8 cellular contexts compared by ENCODE assay signal in genomic region chr20:30724745-30725074, GRCh38.
DNase-seq lines count a peak whose midpoint lies in the region; ATAC-seq, FAIRE-seq and TF ChIP-seq lines count a peak whose summit lies in the region.
"Not testable (repeated sequence)": the region's sequence is repeated elsewhere in the genome, so short reads cannot be mapped to it uniquely, and the experiment has no call there.

No MANE protein-coding gene starts in this region.

- not testable (repeated sequence) for H3K4me1 Mint-ChIP-seq in Caco-2 (ENCODE audit: low read depth, unreplicated experiment); activated CD4-positive, alpha-beta memory T cell treated with anti-CD3 and anti-CD28 coated beads, Interleukin-2, amount 10 ng/mL, durations not matched to agents 7 days and 5 days

- not testable (repeated sequence) for H3K27ac Mint-ChIP-seq in Caco-2 (ENCODE audit: unreplicated experiment); activated CD4-positive, alpha-beta memory T cell treated with anti-CD3 and anti-CD28 coated beads, Interleukin-2, amount 10 ng/mL, durations not matched to agents 7 days and 5 days

- not testable (repeated sequence) for H3K27ac ChIP-seq in colonic mucosa; kidney (ENCODE audit: low read depth in 2 of 2, low read length in 2 of 2); thyroid gland

- intact Hi-C loops in Caco-2 (cut with micrococcal nuclease; ENCODE audit: unreplicated experiment); colonic mucosa (cut with DNase I); Right ventricle myocardium inferior (cut with DNase I); kidney (cut with DNase I); posterior vena cava (cut with DNase I); thyroid gland (cut with DNase I): not testable (repeated sequence)

- TF ChIP-seq CTCF in Caco-2 (IDR thresholded peaks at IDR 0.05; ENCODE audit: insufficient read depth in 1 of 2, low read depth in 1 of 2, low read length in 1 of 2, severe bottlenecking in 1 of 2, unreplicated experiment in 1 of 2); colonic mucosa (IDR thresholded peaks at IDR 0.05); kidney (IDR thresholded peaks at IDR 0.05; ENCODE audit: borderline replicate concordance, extremely low read depth, insufficient read depth); thyroid gland (IDR thresholded peaks at IDR 0.05): not testable (repeated sequence)

- H3K9ac ChIP-seq in NT2/D1 (ENCODE audit: insufficient read length, low read depth): peak overlapping the region; percentile 56
- not testable (repeated sequence) for H3K9ac ChIP-seq in colonic mucosa (ENCODE audit: low read depth in 2 of 2, low read length in 2 of 2); kidney (ENCODE audit: low read length in 2 of 2)

- H3K9me3 ChIP-seq in Caco-2; NT2/D1 (ENCODE audit: insufficient read depth, low read length); colonic mucosa; kidney (ENCODE audit: control insufficient read depth in 1 of 2, low read length in 2 of 2); thyroid gland: not testable (repeated sequence)

- H3K36me3 Mint-ChIP-seq in Caco-2 (ENCODE audit: insufficient read depth, unreplicated experiment); activated CD4-positive, alpha-beta memory T cell treated with anti-CD3 and anti-CD28 coated beads, Interleukin-2, amount 10 ng/mL, durations not matched to agents 7 days and 5 days (ENCODE audit: low read depth): not testable (repeated sequence)

- POLR2A ChIA-PET in Caco-2 (lab: Charles Lee); activated CD4-positive, alpha-beta memory T cell treated with anti-CD3 and anti-CD28 coated beads, Interleukin-2, amount 10 ng/mL, durations not matched to agents 7 days and 5 days (lab: Charles Lee): not testable (repeated sequence)

- not testable (repeated sequence) for H3K4me1 ChIP-seq in Caco-2; NT2/D1 (ENCODE audit: insufficient read depth, insufficient read length); colonic mucosa; kidney (ENCODE audit: control insufficient read depth in 1 of 2, insufficient read depth in 1 of 2, low read depth in 1 of 2, low read length in 2 of 2); thyroid gland

- CTCF ChIA-PET in Caco-2 (lab: Charles Lee); activated CD4-positive, alpha-beta memory T cell treated with anti-CD3 and anti-CD28 coated beads, Interleukin-2, amount 10 ng/mL, durations not matched to agents 7 days and 5 days (lab: Charles Lee): not testable (repeated sequence)

- not testable (repeated sequence) for H3K9me3 Mint-ChIP-seq in Caco-2 (ENCODE audit: unreplicated experiment); activated CD4-positive, alpha-beta memory T cell treated with anti-CD3 and anti-CD28 coated beads, Interleukin-2, amount 10 ng/mL, durations not matched to agents 7 days and 5 days

- H3K27me3 ChIP-seq in Caco-2 (replicated peaks; ENCODE audit: control insufficient read depth, insufficient read depth, low read length); NT2/D1 (ENCODE audit: insufficient read depth, insufficient read length); colonic mucosa; thyroid gland: not testable (repeated sequence)

- not testable (repeated sequence) for H3K36me3 ChIP-seq in Caco-2 (ENCODE audit: control insufficient read depth, insufficient read depth, low read length); NT2/D1 (ENCODE audit: insufficient read depth, insufficient read length, low read length); colonic mucosa; kidney (ENCODE audit: control insufficient read depth in 1 of 2, insufficient read depth in 2 of 2, low read length in 2 of 2); thyroid gland

- not testable (repeated sequence) for H3K4me3 ChIP-seq in Caco-2 (ENCODE audit: low read depth, low read length); colonic mucosa; thyroid gland (replicated peaks in 1 of 3)
- H3K4me3 ChIP-seq in NT2/D1 (ENCODE audit: insufficient read length, low read depth) (peak overlapping the region; percentile 30), kidney (ENCODE audit: low read length in 2 of 2) (peak overlapping the region in 1 of 2 donors; percentile 17)

- DNase-seq in Caco-2; NT2/D1 (ENCODE audit: low read depth, low spot score); activated CD4-positive, alpha-beta memory T cell treated with anti-CD3 and anti-CD28 coated beads, Interleukin-2, amount 10 ng/mL, durations not matched to agents 7 days and 5 days: not testable (repeated sequence)
- DNase-seq in colonic mucosa (peak; percentile 22), Right ventricle myocardium inferior (ENCODE audit: missing footprints) (peak; percentile 71), kidney (peak; percentile 60), posterior vena cava (ENCODE audit: low spot score) (peak; percentile 81), thyroid gland (peak; percentile 14 to 27)

- H3K27me3 Mint-ChIP-seq in Caco-2 (ENCODE audit: insufficient read depth, unreplicated experiment); activated CD4-positive, alpha-beta memory T cell treated with anti-CD3 and anti-CD28 coated beads, Interleukin-2, amount 10 ng/mL, durations not matched to agents 7 days and 5 days: not testable (repeated sequence)

- not testable (repeated sequence) for TF ChIP-seq POLR2A in thyroid gland (IDR thresholded peaks at IDR 0.05)

- BruUV-seq in Caco-2 (replicated peaks; lab: Mats Ljungman, UMichigan): not testable (repeated sequence)

- not testable (repeated sequence) for FAIRE-seq in kidney (lab: Jason Lieb, UNC)

- 60 to 88% methylated on average over 1 to 4 of the region's 19 CpGs for WGBS in thyroid gland, 2 donors

- ATAC-seq in Right ventricle myocardium inferior: not testable (repeated sequence)

- peak overlapping the region; percentile 77 for H3K4me3 Mint-ChIP-seq in Caco-2 (ENCODE audit: unreplicated experiment)
- peak overlapping the region; percentile 84 for H3K4me3 Mint-ChIP-seq in activated CD4-positive, alpha-beta memory T cell treated with anti-CD3 and anti-CD28 coated beads, Interleukin-2, amount 10 ng/mL, durations not matched to agents 7 days and 5 days
